8 cellular contexts compared by ENCODE assay signal in the genomic region with DNA sequence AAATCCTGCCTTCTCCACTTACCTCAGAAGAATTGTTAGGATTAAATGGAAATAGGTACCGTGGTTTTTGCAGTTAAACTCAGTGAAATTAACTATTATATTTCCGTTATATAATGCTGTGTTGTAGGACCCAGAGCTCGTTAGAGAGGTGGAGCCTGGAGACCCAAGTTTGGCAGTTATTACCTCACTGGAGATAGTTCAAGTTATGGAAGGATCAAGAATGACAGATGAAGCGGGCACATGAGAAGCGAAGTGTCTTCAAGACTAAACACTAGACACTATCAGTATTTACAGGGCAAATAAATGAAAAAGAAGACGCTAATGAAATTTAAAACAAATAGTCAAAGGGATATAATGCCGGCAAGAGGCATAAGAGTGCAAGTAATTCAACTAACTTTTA. TPM values are rescaled to one million over a fixed set of nuclear protein-coding genes. Genes with fewer than 3 reads are reported as not detected.
DNase-seq lines count a peak whose midpoint lies in the region; ATAC-seq, FAIRE-seq and TF ChIP-seq lines count a peak whose summit lies in the region.

No MANE protein-coding gene starts in this region.

- H3K56ac ChIP-seq in H1 (replicated peaks; ENCODE audit: insufficient read length, low read depth, low read length), result peak overlapping the region; percentile 7

- H3K4me1 ChIP-seq in OCI-LY1 (ENCODE audit: insufficient read depth, low read length, severe bottlenecking), result peaks cover 36% of the 10 kb centered on the region
- peaks cover 0 to 4% (median 2%) of the 10 kb centered on the region in 4 experiments; a peak in 3 of 7 replicates for H3K4me1 ChIP-seq in H1 (replicated peaks in 1 of 4; ENCODE audit: control insufficient read depth in 3 of 4, insufficient read depth in 4 of 4, low read length in 3 of 4)
- H3K4me1 ChIP-seq in neuronal stem cell (ENCODE audit: control insufficient read depth in 2 of 2, insufficient read depth in 1 of 2, low read depth in 1 of 2, low read length in 2 of 2), result peaks cover 3 to 6% of the 10 kb centered on the region in 2 donors

- H3K14ac ChIP-seq in H1 (ENCODE audit: insufficient read length) (no peak overlapping the region), neuronal stem cell (ENCODE audit: low read length) (no peak overlapping the region)

- H4K20me1 ChIP-seq in OCI-LY1 (ENCODE audit: insufficient read depth, low read length), result no peaks in the 10 kb centered on the region
- no peaks in the 10 kb centered on the region for H4K20me1 ChIP-seq in H1 (replicated peaks in 1 of 2; ENCODE audit: control insufficient read depth in 1 of 2, insufficient read depth in 2 of 2, low read length in 2 of 2)

- H3K4me3 ChIP-seq in OCI-LY1 (ENCODE audit: low read depth, low read length, poor library complexity, severe bottlenecking) (peak overlapping the region; percentile 74), H1 (ENCODE audit: extremely low read depth in 1 of 4, insufficient read depth in 2 of 4, low read depth in 3 of 4, low read length in 4 of 4) (peak overlapping the region; percentile 57 to 99 (median 95)), neuronal stem cell (ENCODE audit: low read length in 2 of 2) (peak overlapping the region; percentile 86 to 98)

- H2AK5ac ChIP-seq in H1 (ENCODE audit: low read depth, low read length), result no peak overlapping the region
- H2AK5ac ChIP-seq in neuronal stem cell (ENCODE audit: low read depth, low read length), result no peak overlapping the region

- H3K36me3 ChIP-seq in OCI-LY1 (ENCODE audit: insufficient read depth, low read length) (peaks cover 6% of the 10 kb centered on the region; the same call in 1 of the 2 replicates), H1 (ENCODE audit: control insufficient read depth in 2 of 4, insufficient read depth in 4 of 4, low read length in 3 of 4) (no peaks in the 10 kb centered on the region; a peak in 1 of 8 replicates), neuronal stem cell (replicated peaks in 1 of 2; ENCODE audit: control insufficient read depth in 2 of 2, insufficient read depth in 2 of 2, low read length in 2 of 2) (peaks cover 1 to 13% of the 10 kb centered on the region in 2 donors)

- POLR2A ChIA-PET in H1 (lab: Charles Lee; ENCODE audit: partially characterized antibody), result interaction anchor here (1.3 to 1.4 kb wide), 3 partner anchors 10 to 50 kb away, joined by 4 to 13 read pairs (median 5); no protein-coding TSS in a partner anchor

- TF ChIP-seq RAD21 in H1 (IDR thresholded peaks at IDR 0.05 in 1 of 2, conservative IDR thresholded peaks at IDR 0.05 in 1 of 2; ENCODE audit: low read depth in 2 of 2, low read length in 2 of 2), result no peak

- H3K27me3 Mint-ChIP-seq in Calu3 (ENCODE audit: unreplicated experiment), result no peaks in the 10 kb centered on the region

- no peak for TF ChIP-seq EP300 in H1 (IDR thresholded peaks at IDR 0.05; ENCODE audit: borderline replicate concordance in 1 of 2, low read depth in 2 of 2, low read length in 2 of 2)

- no peak for TF ChIP-seq POLR2A in H1 (IDR thresholded peaks at IDR 0.05; ENCODE audit: control extremely low read depth in 1 of 2, low read depth in 2 of 2, low read length in 2 of 2)

- H4K8ac ChIP-seq in H1 (ENCODE audit: extremely low read depth, insufficient read depth, low read length) (no peak overlapping the region), neuronal stem cell (ENCODE audit: low read depth, low read length) (no peak overlapping the region)

- 0 out of 2 replicates have a peak, but pooled peaks cover 2% of the 10 kb centered on the region for H3K79me1 ChIP-seq in H1 (ENCODE audit: low read depth, low read length)
- H3K79me1 ChIP-seq in neuronal stem cell (ENCODE audit: low read depth, low read length), result peaks cover 2% of the 10 kb centered on the region

- no peaks in the 10 kb centered on the region for H3K9me2 ChIP-seq in OCI-LY1 (ENCODE audit: low read depth, low read length)

- H3K9me3 ChIP-seq in OCI-LY1 (ENCODE audit: low read length), result no peaks in the 10 kb centered on the region
- H3K9me3 ChIP-seq in H1 (ENCODE audit: insufficient read depth in 2 of 2, low read depth in 1 of 2, low read length in 1 of 2), result no peaks in the 10 kb centered on the region
- no peaks in the 10 kb centered on the region for H3K9me3 ChIP-seq in neuronal stem cell (replicated peaks in 1 of 2; ENCODE audit: control insufficient read depth in 2 of 2, insufficient read depth in 1 of 2, low read depth in 1 of 2, low read length in 2 of 2)

- peak overlapping the region; percentile 82 for H3K4me3 Mint-ChIP-seq in Calu3 (ENCODE audit: low read depth, unreplicated experiment)

- H2BK15ac ChIP-seq in H1 (ENCODE audit: low read length), result no peak overlapping the region
- no peak overlapping the region for H2BK15ac ChIP-seq in neuronal stem cell (ENCODE audit: low read length)

- CTCF ChIA-PET in Calu3 (lab: Charles Lee) (no interaction called here), H1 (lab: Charles Lee; ENCODE audit: partially characterized antibody) (no interaction called here)

- no peaks in the 10 kb centered on the region for H3F3A ChIP-seq in OCI-LY1 (ENCODE audit: insufficient read depth, low read length)

- H3K9me3 Mint-ChIP-seq in Calu3 (ENCODE audit: low read depth, unreplicated experiment), result no peaks in the 10 kb centered on the region

- ATAC-seq in HG03378 (IDR thresholded peaks at IDR 0.05; ENCODE audit: unreplicated experiment) (no peak), GM19395 (IDR thresholded peaks at IDR 0.05; ENCODE audit: unreplicated experiment) (no peak)

- no peak overlapping the region for H2BK12ac ChIP-seq in H1 (ENCODE audit: low read depth, low read length)
- H2BK12ac ChIP-seq in neuronal stem cell (ENCODE audit: low read length), result no peak overlapping the region

- H3K23ac ChIP-seq in H1 (ENCODE audit: insufficient read length) (no peak overlapping the region), neuronal stem cell (ENCODE audit: low read depth, low read length, poor library complexity) (no peak overlapping the region)

- peaks cover 45% of the 10 kb centered on the region for H3K4me1 Mint-ChIP-seq in Calu3 (ENCODE audit: low read depth, unreplicated experiment)

- no peak for FAIRE-seq in H1 (lab: Jason Lieb, UNC)

- DNase-seq in Calu3, result no peak
- DNase-seq in H1 (ENCODE audit: low read depth in 1 of 2, low spot score in 2 of 2), result no peak
- no peak for DNase-seq in neuronal stem cell (ENCODE audit: low spot score)
- no peak for DNase-seq in iPS-NIHi11 (ENCODE audit: low spot score)
- no peak for DNase-seq in GOT3 (lab: John Stamatoyannopoulos, UW)

- H2BK20ac ChIP-seq in H1 (ENCODE audit: low read length), result no peak overlapping the region

- H4K91ac ChIP-seq in H1 (replicated peaks; ENCODE audit: insufficient read length, low read length), result no peak overlapping the region
- no peak overlapping the region for H4K91ac ChIP-seq in neuronal stem cell (ENCODE audit: low read depth, low read length, poor library complexity)

- TF ChIP-seq CTCF in Calu3 (IDR thresholded peaks at IDR 0.05; ENCODE audit: unreplicated experiment) (no peak), OCI-LY1 (IDR thresholded peaks at IDR 0.05; ENCODE audit: low read length) (no peak), H1 (IDR thresholded peaks at IDR 0.05; ENCODE audit: control extremely low read depth in 1 of 3, insufficient read depth in 1 of 3, low read depth in 1 of 3, low read length in 3 of 3) (no peak)

- peak overlapping the region; percentile 71 for H3K27ac ChIP-seq in OCI-LY1 (ENCODE audit: low read depth, low read length, poor library complexity, severe bottlenecking)
- peak overlapping the region; percentile 97; the same call in 1 of the 2 replicates for H3K27ac ChIP-seq in H1 (ENCODE audit: low read depth, low read length)
- no peak overlapping the region for H3K27ac ChIP-seq in neuronal stem cell (replicated peaks; ENCODE audit: low read length)

- H2BK120ac ChIP-seq in H1 (replicated peaks; ENCODE audit: low read depth, low read length), result no peak overlapping the region
- H2BK120ac ChIP-seq in neuronal stem cell (ENCODE audit: low read depth, low read length), result no peak overlapping the region

- H3K27me3 ChIP-seq in OCI-LY1 (ENCODE audit: insufficient read depth, low read length), result no peaks in the 10 kb centered on the region
- no peaks in the 10 kb centered on the region for H3K27me3 ChIP-seq in H1 (replicated peaks in 1 of 4; ENCODE audit: control insufficient read depth in 3 of 4, extremely low read depth in 1 of 4, insufficient read depth in 3 of 4, low read length in 3 of 4)
- peaks cover 0 to 9% (median 0%) of the 10 kb centered on the region in 3 experiments for H3K27me3 ChIP-seq in neuronal stem cell (ENCODE audit: control insufficient read depth in 3 of 3, insufficient read depth in 3 of 3, low read depth in 1 of 3, low read length in 3 of 3)

- H3K79me2 ChIP-seq in OCI-LY1 (ENCODE audit: insufficient read depth, low read length) (peaks cover 48% of the 10 kb centered on the region), H1 (ENCODE audit: control insufficient read depth in 1 of 2, insufficient read depth in 2 of 2, low read length in 2 of 2) (peaks cover 4 to 56% of the 10 kb centered on the region in 2 experiments; a peak in 3 of 4 replicates)

- H3K18ac ChIP-seq in H1 (ENCODE audit: extremely low read depth, low read length), result no peak overlapping the region
- no peak overlapping the region for H3K18ac ChIP-seq in neuronal stem cell (ENCODE audit: low read length)

- 32% methylated on average over 7 of the region's 7 CpGs; no CpG with 5 or more reads in 1 of the 2 experiments for WGBS in H1 (ENCODE audit: extremely low coverage in 1 of 2, insufficient coverage in 1 of 2, insufficient read length in 1 of 2, insufficient replicate concordance in 2 of 2, low coverage in 1 of 2, low lambda C conversion rate in 2 of 2, missing lambda C conversion rate in 1 of 2), 2 experiments
- no CpG with 5 or more reads among the region's 7 CpGs for WGBS in neuronal stem cell (ENCODE audit: extremely low coverage in 2 of 2, insufficient read length in 2 of 2, insufficient replicate concordance in 1 of 2), 2 donors

- H3K23me2 ChIP-seq in H1 (ENCODE audit: low read depth, low read length), result no peaks in the 10 kb centered on the region; the same call in none of the 2 replicates

- TSS peak; percentile 56 for BruUV-seq in Calu3 (replicated peaks; lab: Mats Ljungman, UMichigan)

- H3K4me2 ChIP-seq in OCI-LY1 (ENCODE audit: low read length), result peak overlapping the region; percentile 98
- peak overlapping the region; percentile 68 to 78 for H3K4me2 ChIP-seq in H1 (ENCODE audit: insufficient read depth in 1 of 2, low read depth in 2 of 2, low read length in 2 of 2)
- H3K4me2 ChIP-seq in neuronal stem cell (ENCODE audit: insufficient read depth, low read length, poor library complexity, severe bottlenecking), result peak overlapping the region; percentile 68

- H2BK5ac ChIP-seq in H1 (ENCODE audit: low read depth, low read length) (no peak overlapping the region; the same call in 1 of the 2 replicates), neuronal stem cell (ENCODE audit: low read length) (peak overlapping the region; percentile 35)

- H3K9ac ChIP-seq in OCI-LY1 (ENCODE audit: low read length) (peak overlapping the region; percentile 75), H1 (replicated peaks in 1 of 4; ENCODE audit: extremely low read depth in 1 of 4, low read depth in 3 of 4, low read length in 3 of 4) (peak overlapping the region; percentile 53 to 97 (median 94)), neuronal stem cell (ENCODE audit: low read depth, low read length, poor library complexity) (peak overlapping the region; percentile 94)

- no peak overlapping the region for H4K5ac ChIP-seq in H1 (ENCODE audit: insufficient read length, low read depth, low read length)

- peak overlapping the region; percentile 99 for H3K27ac Mint-ChIP-seq in Calu3 (ENCODE audit: unreplicated experiment)

- H3K36me3 Mint-ChIP-seq in Calu3 (ENCODE audit: insufficient read depth, unreplicated experiment), result peaks cover 29% of the 10 kb centered on the region

- intact Hi-C loops in Calu3 (cut with micrococcal nuclease; ENCODE audit: unreplicated experiment), result no loop called here

- H3K4ac ChIP-seq in H1 (replicated peaks; ENCODE audit: insufficient read length, low read depth, low read length), result no peak overlapping the region
- no peak overlapping the region for H3K4ac ChIP-seq in neuronal stem cell (ENCODE audit: low read length)

- no peak overlapping the region for H2AFZ ChIP-seq in OCI-LY1 (ENCODE audit: low read length)
- no peak overlapping the region for H2AFZ ChIP-seq in H1 (ENCODE audit: low read length)
- H2AFZ ChIP-seq in neuronal stem cell (ENCODE audit: low read length), result peak overlapping the region; percentile 87

RNA-seq across cellular contexts. Expression of gene CWC22, which starts 0.9 kb away (rescaled TPM):
- 19.1 and 20.5 TPM in 2 replicates for total RNA-seq in Calu3 (2022)
- 30.2 and 34.0 TPM in 2 replicates for total RNA-seq in H1 (2021; fragmentation: NEBNext Ultra II Directional; extraction: Animal tissue kit (Norgen Biotek cat#: 25700))
- polyA plus RNA-seq in H1 (2011; rRNA removed), result 2.7 and 3.7 TPM in 2 replicates
- polyA plus RNA-seq in H1 (2011; cell fraction: cytosol; rRNA removed), result 6.7 TPM
- 2.9 TPM for polyA plus RNA-seq in H1 (2011; cell fraction: nucleus; rRNA removed)
- 17.0 to 40.2 TPM (median 21.2 TPM) in 4 replicates for polyA plus RNA-seq in H1 (2012, experiment 1 of 2)
- 1.3 TPM for polyA plus RNA-seq in H1 (2012, experiment 2 of 2)
- polyA plus RNA-seq in H1 (2013, experiment 1 of 2), result 34.5 TPM
- polyA plus RNA-seq in H1 (2013, experiment 2 of 2), result 33.4 TPM
- polyA minus RNA-seq in H1 (2011; rRNA and poly(A)+ RNA removed), result 8.2 and 12.9 TPM in 2 replicates
- 6.4 TPM for polyA minus RNA-seq in H1 (2011; cell fraction: cytosol; rRNA and poly(A)+ RNA removed)
- 16.6 TPM for polyA minus RNA-seq in H1 (2011; cell fraction: nucleus; rRNA and poly(A)+ RNA removed)
- 41.1 TPM for polyA plus RNA-seq in neuronal stem cell (2013, experiment 1 of 2)
- 40.9 TPM for polyA plus RNA-seq in neuronal stem cell (2013, experiment 2 of 2)
